ENCODE assay signal across 21 cellular contexts in the genomic region with DNA sequence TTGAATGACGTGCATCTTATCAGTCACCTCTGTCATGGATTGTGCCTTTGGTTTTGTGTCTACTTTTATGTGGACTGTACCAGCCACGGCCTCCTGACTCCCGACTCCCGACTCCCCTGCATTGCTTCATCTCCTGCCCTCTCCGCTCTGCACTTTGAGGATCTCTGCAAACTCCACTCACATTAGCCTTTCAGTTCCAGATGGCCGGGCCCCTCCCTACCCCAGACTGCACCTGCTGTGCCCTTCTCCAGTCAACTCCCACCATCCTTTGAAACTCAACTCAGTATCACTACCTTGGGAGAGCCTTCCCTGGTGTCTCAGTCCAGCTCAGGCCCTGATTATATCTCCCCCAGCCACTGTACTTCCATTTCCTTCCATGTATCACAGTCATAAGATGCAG.
A peak's percentile ranks its signal among the peaks of the same experiment; 100 is the strongest.
DNase-seq lines count a peak whose midpoint lies in the region; ATAC-seq and TF ChIP-seq lines count a peak whose summit lies in the region.
"Had no signal": no experiment of that assay in that cellular context is flagged by ENCODE, and none has a peak within 500 bp of the region (broad histone marks: within the 10 kb centered on the region; RNA-seq: fewer than 3 reads in every experiment).

No MANE protein-coding gene starts in this region.

- H3K4me3 ChIP-seq in upper lobe of right lung (no peak overlapping the region), GM23248 (no peak overlapping the region)
- H3K4me3 ChIP-seq: Peyer's patch had no signal

- H3K27me3 Mint-ChIP-seq in activated naive CD8-positive, alpha-beta T cell, result no peaks in the 10 kb centered on the region
- H3K27me3 Mint-ChIP-seq in activated naive CD8-positive, alpha-beta T cell treated with anti-CD3 and anti-CD28 coated beads for 36 hours, result no peaks in the 10 kb centered on the region
- peaks cover 3% of the 10 kb centered on the region for H3K27me3 Mint-ChIP-seq in endothelial cell (ENCODE audit: unreplicated experiment)
- H3K27me3 Mint-ChIP-seq: CD4-positive, alpha-beta memory T cell had no signal

- H3K36me3 Mint-ChIP-seq in activated naive CD8-positive, alpha-beta T cell, result peaks cover 5% of the 10 kb centered on the region
- no peaks in the 10 kb centered on the region for H3K36me3 Mint-ChIP-seq in activated naive CD8-positive, alpha-beta T cell treated with anti-CD3 and anti-CD28 coated beads for 36 hours
- H3K36me3 Mint-ChIP-seq in endothelial cell (ENCODE audit: low read depth, unreplicated experiment), result no peaks in the 10 kb centered on the region

- intact Hi-C loops in upper lobe of right lung (cut with DNase I), result no loop called here

- ATAC-seq in upper lobe of right lung (no peak), HG03342 (IDR thresholded peaks at IDR 0.05; ENCODE audit: unreplicated experiment) (no peak)
- ATAC-seq: SK-N-SH treated with all-trans-retinoic acid at 6 μM for 48 hours had no signal

- H3K4me1 ChIP-seq in upper lobe of right lung (no peaks in the 10 kb centered on the region), GM23248 (ENCODE audit: insufficient read depth) (peaks cover 15% of the 10 kb centered on the region)
- H3K4me1 ChIP-seq: Peyer's patch had no signal

- WGBS in GM23248 (ENCODE audit: low coverage in 1 of 2, low lambda C conversion rate in 2 of 2, missing lambda C conversion rate in 2 of 2), 2 experiments, result 70 to 81% methylated on average over 5 to 6 of the region's 6 CpGs

- peaks cover 9% of the 10 kb centered on the region; the same call in 1 of the 2 replicates for H3F3A ChIP-seq in GM23248 (ENCODE audit: insufficient read depth)

- no peak overlapping the region for H3K4me3 Mint-ChIP-seq in activated naive CD8-positive, alpha-beta T cell
- no peak overlapping the region for H3K4me3 Mint-ChIP-seq in activated naive CD8-positive, alpha-beta T cell treated with anti-CD3 and anti-CD28 coated beads for 36 hours
- peak overlapping the region; percentile 16 for H3K4me3 Mint-ChIP-seq in endothelial cell (ENCODE audit: unreplicated experiment)
- H3K4me3 Mint-ChIP-seq: CD4-positive, alpha-beta memory T cell; H9; HFFc6 had no signal

- H3K27ac Mint-ChIP-seq in activated naive CD8-positive, alpha-beta T cell, result peak overlapping the region; percentile 46
- H3K27ac Mint-ChIP-seq in activated naive CD8-positive, alpha-beta T cell treated with anti-CD3 and anti-CD28 coated beads for 36 hours, result no peak overlapping the region
- H3K27ac Mint-ChIP-seq in endothelial cell (ENCODE audit: unreplicated experiment), result no peak overlapping the region
- H3K27ac Mint-ChIP-seq: HFFc6 had no signal

- in situ Hi-C loops in GM23248 (cut with MboI), result no loop called here

- no peak overlapping the region for H3K4me2 ChIP-seq in GM23248 (ENCODE audit: unreplicated experiment)

- no peaks in the 10 kb centered on the region for H3K9me2 ChIP-seq in GM23248 (ENCODE audit: insufficient read depth)

- H3K9me3 ChIP-seq in upper lobe of right lung, result no peaks in the 10 kb centered on the region
- H3K9me3 ChIP-seq in GM23248 (ENCODE audit: low read depth), result no peaks in the 10 kb centered on the region
- H3K9me3 ChIP-seq: Caco-2, Peyer's patch had no signal

- H3K9me3 Mint-ChIP-seq in activated naive CD8-positive, alpha-beta T cell (ENCODE audit: low read depth), result no peaks in the 10 kb centered on the region
- no peaks in the 10 kb centered on the region for H3K9me3 Mint-ChIP-seq in activated naive CD8-positive, alpha-beta T cell treated with anti-CD3 and anti-CD28 coated beads for 36 hours
- H3K9me3 Mint-ChIP-seq in endothelial cell (ENCODE audit: unreplicated experiment), result no peaks in the 10 kb centered on the region
- H3K9me3 Mint-ChIP-seq: CD4-positive, alpha-beta memory T cell; H9; HFFc6 had no signal

- no peaks in the 10 kb centered on the region for H4K20me1 ChIP-seq in GM23248 (ENCODE audit: insufficient read depth)

- no peak overlapping the region for H2AFZ ChIP-seq in GM23248

- H3K79me2 ChIP-seq in GM23248 (ENCODE audit: insufficient read depth), result no peaks in the 10 kb centered on the region

- H3K9ac ChIP-seq in GM23248, result no peak overlapping the region

- H3K27ac ChIP-seq in upper lobe of right lung (no peak overlapping the region), GM23248 (no peak overlapping the region)
- H3K27ac ChIP-seq: Peyer's patch had no signal

- H3K4me1 Mint-ChIP-seq in activated naive CD8-positive, alpha-beta T cell (ENCODE audit: low read depth), result no peaks in the 10 kb centered on the region
- H3K4me1 Mint-ChIP-seq in activated naive CD8-positive, alpha-beta T cell treated with anti-CD3 and anti-CD28 coated beads for 36 hours, result peaks cover 4% of the 10 kb centered on the region
- peaks cover 7% of the 10 kb centered on the region for H3K4me1 Mint-ChIP-seq in endothelial cell (ENCODE audit: unreplicated experiment)

- H3K36me3 ChIP-seq in upper lobe of right lung, result no peaks in the 10 kb centered on the region
- no peaks in the 10 kb centered on the region for H3K36me3 ChIP-seq in GM23248 (ENCODE audit: low read depth)
- H3K36me3 ChIP-seq: Peyer's patch had no signal

- no peak for TF ChIP-seq CTCF in endothelial cell (IDR thresholded peaks at IDR 0.05; ENCODE audit: unreplicated experiment)
- TF ChIP-seq CTCF in upper lobe of right lung (IDR thresholded peaks at IDR 0.05), result no peak

- no peaks in the 10 kb centered on the region for H3K27me3 ChIP-seq in upper lobe of right lung
- H3K27me3 ChIP-seq in GM23248 (replicated peaks; ENCODE audit: insufficient read depth), result no peaks in the 10 kb centered on the region
- H3K27me3 ChIP-seq: Peyer's patch had no signal

- no peak for DNase-seq in activated naive CD8-positive, alpha-beta T cell treated with anti-CD3 and anti-CD28 coated beads for 36 hours
- DNase-seq in NCI-H524 treated with DMSO at 0.1 percent for 48 hours (lab: John Stamatoyannopoulos, UW) (peak; percentile 58), endothelial cell (ENCODE audit: low spot score) (no peak), upper lobe of right lung (peak; percentile 5), GM23248 (no peak), A172 (ENCODE audit: low spot score) (no peak)
- DNase-seq: Caco-2; CD4-positive, alpha-beta memory T cell; EL; GF-D8; H9; HFFc6; Kasumi-1; NCI-H1417 treated with DMSO at 0.1 percent for 48 hours; NCI-H1930; NCI-H446; NCI-H748 treated with DMSO at 0.1 percent for 48 hours; Peyer's patch had no signal

Comparison
In these comparisons a context has a peak if more than half of its experiments do, and no peak if none do; other contexts are left out.
1. DNase-seq: peak in NCI-H524 treated with DMSO at 0.1 percent for 48 hours (single experiment) and upper lobe of right lung (single experiment); none in activated naive CD8-positive, alpha-beta T cell treated with anti-CD3 and anti-CD28 coated beads for 36 hours (single experiment), endothelial cell (single experiment), GM23248 (single experiment) and A172 (single experiment).